In genomic region chr5:151771259-151772028, GRCh38 we compare ENCODE assay signal across 1 cellular context.
TF ChIP-seq lines count a peak whose summit lies in the region.

Gene G3BP1 (plus strand): TSS chr5:151771954. CDS start chr5:151786621, 14,667 bp downstream.

TF ChIP-seq in HEK293, 187 proteins besides CTCF, POLR2A, EP300 and RAD21 (continued from another document):
- TF ChIP-seq ZBTB11 (tag by site-specific recombination; conservative IDR thresholded peaks at IDR 0.05; ENCODE audit: low read depth): peak; percentile 64
- TF ChIP-seq ZNF26 (tag by site-specific recombination; IDR thresholded peaks at IDR 0.05): no peak
- 0 out of 2 replicates have a peak, but pooled peaks have one; percentile 33 for TF ChIP-seq TRIM28 (IDR thresholded peaks at IDR 0.05; ENCODE audit: borderline replicate concordance, low read length)
- peak; percentile 60 for TF ChIP-seq ZNF580 (tag by site-specific recombination; IDR thresholded peaks at IDR 0.05)
- peak; percentile 37 for TF ChIP-seq KLF17 (tag by site-specific recombination; IDR thresholded peaks at IDR 0.05)
- TF ChIP-seq RBAK (tag by site-specific recombination; IDR thresholded peaks at IDR 0.05): no peak
- TF ChIP-seq ZNF561 (tag by site-specific recombination; IDR thresholded peaks at IDR 0.05; ENCODE audit: borderline replicate concordance): peak; percentile 53
- no peak for TF ChIP-seq ZNF112 (tag by site-specific recombination; IDR thresholded peaks at IDR 0.05)
- TF ChIP-seq ZNF114 (tag by site-specific recombination; IDR thresholded peaks at IDR 0.05): no peak
- no peak for TF ChIP-seq ZNF558 (tag by site-specific recombination; IDR thresholded peaks at IDR 0.05)
- peak; percentile 100 for TF ChIP-seq ZXDB (tag by site-specific recombination; IDR thresholded peaks at IDR 0.05)
- no peak for TF ChIP-seq ZNF223 (tag by site-specific recombination; IDR thresholded peaks at IDR 0.05)
- no peak for TF ChIP-seq WT1 (tag by site-specific recombination; IDR thresholded peaks at IDR 0.05)
- no peak for TF ChIP-seq ZNF132 (tag by site-specific recombination; IDR thresholded peaks at IDR 0.05; ENCODE audit: borderline replicate concordance)
- TF ChIP-seq ZNF837 (tag by site-specific recombination; IDR thresholded peaks at IDR 0.05): no peak
- no peak for TF ChIP-seq ZNF645 (tag by site-specific recombination; IDR thresholded peaks at IDR 0.05)
- no peak for TF ChIP-seq ZNF202 (tag by site-specific recombination; IDR thresholded peaks at IDR 0.05; ENCODE audit: borderline replicate concordance)
- peak; percentile 77 for TF ChIP-seq KLF8 (tag by site-specific recombination; IDR thresholded peaks at IDR 0.05)
- peak; percentile 41; the same call in 1 of the 2 replicates for TF ChIP-seq ZNF324 (tag by site-specific recombination; IDR thresholded peaks at IDR 0.05)
- peak; percentile 97 for TF ChIP-seq ZBTB8A (tag by site-specific recombination; IDR thresholded peaks at IDR 0.05)
- TF ChIP-seq ZNF654 (tag by site-specific recombination; IDR thresholded peaks at IDR 0.05; ENCODE audit: low read depth): peak; percentile 66
- TF ChIP-seq ZBTB1 (tag by site-specific recombination; IDR thresholded peaks at IDR 0.05): peak; percentile 68; the same call in 1 of the 2 replicates
- TF ChIP-seq ZBTB17 (tag by site-specific recombination; IDR thresholded peaks at IDR 0.05): 0 out of 2 replicates have a peak, but pooled peaks have one; percentile 35
- peak; percentile 61; the same call in 1 of the 2 replicates for TF ChIP-seq ZNF76 (tag by site-specific recombination; IDR thresholded peaks at IDR 0.05; ENCODE audit: borderline replicate concordance, low read depth)
- TF ChIP-seq KLF10 (tag by site-specific recombination; IDR thresholded peaks at IDR 0.05): peak; percentile 93
- no peak; the same call in 1 of the 2 replicates for TF ChIP-seq ZNF366 (tag by site-specific recombination; conservative IDR thresholded peaks at IDR 0.05)
- peak; percentile 56 for TF ChIP-seq ZNF2 (tag by site-specific recombination; IDR thresholded peaks at IDR 0.05)
- TF ChIP-seq ZFP69B (tag by site-specific recombination; IDR thresholded peaks at IDR 0.05): peak; percentile 91; the same call in 1 of the 2 replicates
- TF ChIP-seq ZNF37A (tag by site-specific recombination; IDR thresholded peaks at IDR 0.05): no peak
- TF ChIP-seq SP2 (tag by site-specific recombination; IDR thresholded peaks at IDR 0.05): peak; percentile 97
- TF ChIP-seq OSR2 (tag by site-specific recombination; IDR thresholded peaks at IDR 0.05): no peak
- TF ChIP-seq ZBTB26 (tag by site-specific recombination; optimal IDR thresholded peaks at IDR 0.05): peak; percentile 84
- no peak for TF ChIP-seq ZNF514 (tag by site-specific recombination; IDR thresholded peaks at IDR 0.05)
- no peak for TF ChIP-seq IKZF3 (tag by site-specific recombination; IDR thresholded peaks at IDR 0.05)
- no peak; the same call in 1 of the 2 replicates for TF ChIP-seq PATZ1 (tag by site-specific recombination; IDR thresholded peaks at IDR 0.05)
- TF ChIP-seq SCRT1 (tag by site-specific recombination; IDR thresholded peaks at IDR 0.05; ENCODE audit: borderline replicate concordance): peak; percentile 98
- no peak; the same call in 1 of the 2 replicates for TF ChIP-seq ZSCAN30 (tag by site-specific recombination; IDR thresholded peaks at IDR 0.05)
- TF ChIP-seq REPIN1 (tag by site-specific recombination; IDR thresholded peaks at IDR 0.05; ENCODE audit: low read depth): no peak
- TF ChIP-seq ZNF596 (tag by site-specific recombination; IDR thresholded peaks at IDR 0.05): no peak
- TF ChIP-seq ZNF24 (tag by site-specific recombination; IDR thresholded peaks at IDR 0.05): no peak
- no peak for TF ChIP-seq MZF1 (tag by site-specific recombination; IDR thresholded peaks at IDR 0.05; ENCODE audit: borderline replicate concordance)
- TF ChIP-seq ZNF426 (tag by site-specific recombination; IDR thresholded peaks at IDR 0.05): no peak
- TF ChIP-seq FEZF1 (tag by site-specific recombination; IDR thresholded peaks at IDR 0.05): peak; percentile 92
- 0 out of 2 replicates have a peak, but pooled peaks have one; percentile 7 for TF ChIP-seq ZFP37 (tag by site-specific recombination; IDR thresholded peaks at IDR 0.05)
- TF ChIP-seq ZFHX2 (tag by site-specific recombination; conservative IDR thresholded peaks at IDR 0.05): peak; percentile 72
- peak; percentile 41; the same call in 1 of the 2 replicates for TF ChIP-seq ZNF600 (tag by site-specific recombination; IDR thresholded peaks at IDR 0.05)
TF ChIP-seq in HEK293: peak in this region for 43.
